ENCODE assay signal across 3 cellular contexts in the genomic region with DNA sequence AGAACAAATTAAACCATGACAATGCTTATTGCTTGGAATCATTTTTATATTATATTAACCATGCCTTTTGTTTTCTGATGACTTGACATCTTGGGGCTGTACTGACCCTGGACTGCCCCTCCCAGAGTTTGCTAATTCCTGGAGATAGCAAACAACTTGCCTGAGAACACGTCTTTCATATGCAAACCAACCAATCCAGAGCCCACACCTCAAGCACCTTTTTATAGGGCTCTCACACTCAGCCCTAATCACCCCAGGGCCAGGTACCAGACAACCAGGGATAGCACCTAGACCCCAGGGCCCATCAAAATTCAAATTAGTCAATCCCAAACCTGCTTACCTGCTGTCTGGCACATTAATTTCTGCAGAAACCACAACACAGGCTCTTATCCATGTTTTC.
A peak's percentile ranks its signal among the peaks of the same experiment; 100 is the strongest.
TF ChIP-seq lines count a peak whose summit lies in the region.

No MANE protein-coding gene starts in this region.

TF ChIP-seq in A549, 52 proteins besides CTCF, POLR2A, EP300 and RAD21:
- TF ChIP-seq TP53 (CRISPR knock-in tag; IDR thresholded peaks at IDR 0.05) (no peak), MAFK (IDR thresholded peaks at IDR 0.05; ENCODE audit: partially characterized antibody) (peak; percentile 34)

TF ChIP-seq in GM23338, 12 proteins besides CTCF, POLR2A, EP300 and RAD21:
- TF ChIP-seq EZH2 (IDR thresholded peaks at IDR 0.05; ENCODE audit: low read depth, unreplicated experiment) = no peak
- no peak for TF ChIP-seq CREB1 (CRISPR knock-in tag; IDR thresholded peaks at IDR 0.05; ENCODE audit: low read depth)
- no peak for TF ChIP-seq JUNB (IDR thresholded peaks at IDR 0.05; ENCODE audit: unreplicated experiment)
- TF ChIP-seq NANOG (IDR thresholded peaks at IDR 0.05; ENCODE audit: borderline replicate concordance) = no peak
- no peak for TF ChIP-seq EZH2phosphoT487 (IDR thresholded peaks at IDR 0.05; ENCODE audit: unreplicated experiment)
- TF ChIP-seq, protein P1, sequence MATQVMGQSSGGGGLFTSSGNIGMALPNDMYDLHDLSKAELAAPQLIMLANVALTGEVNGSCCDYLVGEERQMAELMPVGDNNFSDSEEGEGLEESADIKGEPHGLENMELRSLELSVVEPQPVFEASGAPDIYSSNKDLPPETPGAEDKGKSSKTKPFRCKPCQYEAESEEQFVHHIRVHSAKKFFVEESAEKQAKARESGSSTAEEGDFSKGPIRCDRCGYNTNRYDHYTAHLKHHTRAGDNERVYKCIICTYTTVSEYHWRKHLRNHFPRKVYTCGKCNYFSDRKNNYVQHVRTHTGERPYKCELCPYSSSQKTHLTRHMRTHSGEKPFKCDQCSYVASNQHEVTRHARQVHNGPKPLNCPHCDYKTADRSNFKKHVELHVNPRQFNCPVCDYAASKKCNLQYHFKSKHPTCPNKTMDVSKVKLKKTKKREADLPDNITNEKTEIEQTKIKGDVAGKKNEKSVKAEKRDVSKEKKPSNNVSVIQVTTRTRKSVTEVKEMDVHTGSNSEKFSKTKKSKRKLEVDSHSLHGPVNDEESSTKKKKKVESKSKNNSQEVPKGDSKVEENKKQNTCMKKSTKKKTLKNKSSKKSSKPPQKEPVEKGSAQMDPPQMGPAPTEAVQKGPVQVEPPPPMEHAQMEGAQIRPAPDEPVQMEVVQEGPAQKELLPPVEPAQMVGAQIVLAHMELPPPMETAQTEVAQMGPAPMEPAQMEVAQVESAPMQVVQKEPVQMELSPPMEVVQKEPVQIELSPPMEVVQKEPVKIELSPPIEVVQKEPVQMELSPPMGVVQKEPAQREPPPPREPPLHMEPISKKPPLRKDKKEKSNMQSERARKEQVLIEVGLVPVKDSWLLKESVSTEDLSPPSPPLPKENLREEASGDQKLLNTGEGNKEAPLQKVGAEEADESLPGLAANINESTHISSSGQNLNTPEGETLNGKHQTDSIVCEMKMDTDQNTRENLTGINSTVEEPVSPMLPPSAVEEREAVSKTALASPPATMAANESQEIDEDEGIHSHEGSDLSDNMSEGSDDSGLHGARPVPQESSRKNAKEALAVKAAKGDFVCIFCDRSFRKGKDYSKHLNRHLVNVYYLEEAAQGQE (IDR thresholded peaks at IDR 0.05; ENCODE audit: unreplicated experiment) = no peak
- TF ChIP-seq ZNF114 (CRISPR knock-in tag; IDR thresholded peaks at IDR 0.05) = no peak
- TF ChIP-seq, protein P2, sequence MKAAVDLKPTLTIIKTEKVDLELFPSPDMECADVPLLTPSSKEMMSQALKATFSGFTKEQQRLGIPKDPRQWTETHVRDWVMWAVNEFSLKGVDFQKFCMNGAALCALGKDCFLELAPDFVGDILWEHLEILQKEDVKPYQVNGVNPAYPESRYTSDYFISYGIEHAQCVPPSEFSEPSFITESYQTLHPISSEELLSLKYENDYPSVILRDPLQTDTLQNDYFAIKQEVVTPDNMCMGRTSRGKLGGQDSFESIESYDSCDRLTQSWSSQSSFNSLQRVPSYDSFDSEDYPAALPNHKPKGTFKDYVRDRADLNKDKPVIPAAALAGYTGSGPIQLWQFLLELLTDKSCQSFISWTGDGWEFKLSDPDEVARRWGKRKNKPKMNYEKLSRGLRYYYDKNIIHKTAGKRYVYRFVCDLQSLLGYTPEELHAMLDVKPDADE (IDR thresholded peaks at IDR 0.05) = no peak
- TF ChIP-seq ZNF331 (CRISPR knock-in tag; IDR thresholded peaks at IDR 0.05; ENCODE audit: low read depth) = no peak
- TF ChIP-seq STAT1 (IDR thresholded peaks at IDR 0.05; ENCODE audit: unreplicated experiment) = no peak

TF ChIP-seq in K562, 482 proteins besides CTCF, POLR2A, EP300 and RAD21:
- no peak for TF ChIP-seq MIER1 (IDR thresholded peaks at IDR 0.05; ENCODE audit: low read depth)
- TF ChIP-seq ZNF316 (IDR thresholded peaks at IDR 0.05) = 0 out of 2 replicates have a peak, but pooled peaks have one; percentile 38
